Comparison of ENCODE assay signal across 8 cellular contexts in genomic region chr3:129892486-129892856, GRCh38. TPM values are rescaled to one million over a fixed set of nuclear protein-coding genes. Genes with fewer than 3 reads are reported as not detected.
A peak's percentile ranks its signal among the peaks of the same experiment; 100 is the strongest.
DNase-seq lines count a peak whose midpoint lies in the region; ATAC-seq and TF ChIP-seq lines count a peak whose summit lies in the region.

No MANE protein-coding gene starts in this region.

- H3K36me3 ChIP-seq in kidney epithelial cell (ENCODE audit: control insufficient read depth, insufficient read depth, low read length) = no peaks in the 10 kb centered on the region

- H3K4me1 Mint-ChIP-seq in activated naive CD8-positive, alpha-beta T cell (ENCODE audit: low read depth) = peaks cover 47% of the 10 kb centered on the region

- TF ChIP-seq CTCF in AG10803 (conservative IDR thresholded peaks at IDR 0.05; ENCODE audit: low read length) (no peak), kidney epithelial cell (IDR thresholded peaks at IDR 0.05; ENCODE audit: insufficient read depth, low read length, poor library complexity, severe bottlenecking) (no peak)

- H3K4me3 ChIP-seq in AG10803 (ENCODE audit: low read length) (peak overlapping the region; percentile 86), kidney epithelial cell (ENCODE audit: low read depth, low read length) (peak overlapping the region; percentile 92)

- peak overlapping the region; percentile 87 for H3K4me3 Mint-ChIP-seq in activated naive CD8-positive, alpha-beta T cell

- no peaks in the 10 kb centered on the region for H3K9me3 Mint-ChIP-seq in activated naive CD8-positive, alpha-beta T cell (ENCODE audit: low read depth)

- peaks cover 6% of the 10 kb centered on the region for H3K36me3 Mint-ChIP-seq in activated naive CD8-positive, alpha-beta T cell

- H3K27me3 Mint-ChIP-seq in activated naive CD8-positive, alpha-beta T cell = no peaks in the 10 kb centered on the region

- H3K27ac Mint-ChIP-seq in activated naive CD8-positive, alpha-beta T cell = peak overlapping the region; percentile 74

- ATAC-seq in stimulated activated naive CD8-positive, alpha-beta T cell treated with anti-CD3 and anti-CD28 coated beads, Interleukin-15, Interleukin-2, amounts not matched to agents 100 U/mL and 50 U/mL, for 24 hours = no peak
- no peak for ATAC-seq in HG03095 (IDR thresholded peaks at IDR 0.05; ENCODE audit: unreplicated experiment)

- no peaks in the 10 kb centered on the region for H3K27me3 ChIP-seq in kidney epithelial cell (ENCODE audit: control insufficient read depth, insufficient read depth, low read length)

- DNase-seq in AG10803 (ENCODE audit: low read depth) (no peak), HT-29 (ENCODE audit: low spot score) (peak; percentile 38), kidney epithelial cell (ENCODE audit: low read depth) (no peak), Kasumi-1 (lab: John Stamatoyannopoulos, UW) (no peak), NCI-H524 (lab: John Stamatoyannopoulos, UW) (no peak)
- peak; percentile 33 for DNase-seq in stimulated activated naive CD8-positive, alpha-beta T cell treated with anti-CD3 and anti-CD28 coated beads, Interleukin-15, Interleukin-2, amounts not matched to agents 100 U/mL and 50 U/mL, for 24 hours

RNA-seq across cellular contexts. Expression of gene TMCC1, which starts 1.0 kb away (rescaled TPM):
- total RNA-seq in HT-29 (2014; rRNA removed; shearing (Covaris generic)) = 7.1 and 8.1 TPM in 2 replicates
- 28.0 and 35.9 TPM in 2 replicates for total RNA-seq in kidney epithelial cell

Comparison
In these comparisons a context has a peak if more than half of its experiments do, and no peak if none do; other contexts are left out.
1. DNase-seq: peak in HT-29 (single experiment) and stimulated activated naive CD8-positive, alpha-beta T cell treated with anti-CD3 and anti-CD28 coated beads, Interleukin-15, Interleukin-2, amounts not matched to agents 100 U/mL and 50 U/mL, for 24 hours (single experiment); none in AG10803 (single experiment), kidney epithelial cell (single experiment), Kasumi-1 (0 of 2) and NCI-H524 (0 of 2).